ENCODE assay signal across 8 cellular contexts in genomic region chr12:32534698-32535097, GRCh38.
DNase-seq lines count a peak whose midpoint lies in the region; TF ChIP-seq lines count a peak whose summit lies in the region.

No MANE protein-coding gene starts in this region.

- H2AFZ ChIP-seq in SU-DHL-6 (ENCODE audit: low read depth, low read length, severe bottlenecking): no peak overlapping the region

- no peak for TF ChIP-seq EP300 in sigmoid colon (IDR thresholded peaks at IDR 0.05)

- no peak for TF ChIP-seq POLR2A in sigmoid colon (IDR thresholded peaks at IDR 0.05)

- no peaks in the 10 kb centered on the region for H3K9me2 ChIP-seq in SU-DHL-6 (replicated peaks; ENCODE audit: insufficient read depth, low read length)

- DNase-seq in left ventricle myocardium inferior (no peak), sigmoid colon (no peak), glomerular visceral epithelial cell (ENCODE audit: extremely low spot score) (no peak), RWPE1 (ENCODE audit: low spot score) (no peak), NCI-H2081 (lab: John Stamatoyannopoulos, UW) (no peak)
- DNase-seq in activated naive CD4-positive, alpha-beta T cell treated with anti-CD3 and anti-CD28 coated beads, Interleukin-2, amount 50 U/mL, for 16 hours: no peak

- TF ChIP-seq CTCF in SU-DHL-6 (IDR thresholded peaks at IDR 0.05; ENCODE audit: insufficient read depth, low read length, poor library complexity, severe bottlenecking) (no peak), left ventricle myocardium inferior (IDR thresholded peaks at IDR 0.05; ENCODE audit: borderline replicate concordance) (no peak), sigmoid colon (IDR thresholded peaks at IDR 0.05) (no peak), RWPE1 (conservative IDR thresholded peaks at IDR 0.05; ENCODE audit: low read depth) (no peak)

- no peaks in the 10 kb centered on the region for H4K20me1 ChIP-seq in BLaER1
- H4K20me1 ChIP-seq in SU-DHL-6 (ENCODE audit: low read depth, low read length): no peaks in the 10 kb centered on the region

- no peaks in the 10 kb centered on the region for H3K9me3 ChIP-seq in BLaER1
- H3K9me3 ChIP-seq in SU-DHL-6 (ENCODE audit: insufficient read depth, low read length): no peaks in the 10 kb centered on the region
- no peaks in the 10 kb centered on the region for H3K9me3 ChIP-seq in left ventricle myocardium inferior (replicated peaks)
- no peaks in the 10 kb centered on the region for H3K9me3 ChIP-seq in sigmoid colon

- POLR2A ChIA-PET in RWPE1 (lab: Yijun Ruan, JAX; ENCODE audit: low non-redundant PET): no interaction called here

- H3K4me3 ChIP-seq in BLaER1 (peak overlapping the region; percentile 46), SU-DHL-6 (ENCODE audit: insufficient read depth, low read length, poor library complexity, severe bottlenecking) (no peak overlapping the region), left ventricle myocardium inferior (peak overlapping the region; percentile 66), sigmoid colon (peak overlapping the region; percentile 18 to 42 (median 35))

- WGBS in sigmoid colon, 2 donors: 29 to 36% methylated on average over 1 of the region's 1 CpG

- no peaks in the 10 kb centered on the region for H3K79me2 ChIP-seq in SU-DHL-6 (ENCODE audit: insufficient read depth, low read length)

- H3K36me3 ChIP-seq in BLaER1 (no peaks in the 10 kb centered on the region), SU-DHL-6 (ENCODE audit: low read length) (no peaks in the 10 kb centered on the region), left ventricle myocardium inferior (no peaks in the 10 kb centered on the region), sigmoid colon (no peaks in the 10 kb centered on the region)

- H3K27me3 ChIP-seq in BLaER1: no peaks in the 10 kb centered on the region
- no peaks in the 10 kb centered on the region for H3K27me3 ChIP-seq in SU-DHL-6 (ENCODE audit: low read length)
- H3K27me3 ChIP-seq in left ventricle myocardium inferior (ENCODE audit: low read depth): no peaks in the 10 kb centered on the region
- H3K27me3 ChIP-seq in sigmoid colon: no peaks in the 10 kb centered on the region

- intact Hi-C loops in left ventricle myocardium inferior (cut with micrococcal nuclease): loop anchor here (10.0 kb wide), 1 partner anchor 80 kb away; no protein-coding TSS in a partner anchor
- intact Hi-C loops in sigmoid colon (cut with DNase I): no loop called here

- 0 out of 2 replicates have a peak, but pooled peaks cover 3% of the 10 kb centered on the region for H3F3A ChIP-seq in SU-DHL-6 (ENCODE audit: insufficient read depth)

- H3K4me2 ChIP-seq in BLaER1 (peak overlapping the region; percentile 62), SU-DHL-6 (ENCODE audit: low read depth, low read length, poor library complexity, severe bottlenecking) (peak overlapping the region; percentile 49)

- H3K9ac ChIP-seq in BLaER1 (no peak overlapping the region), SU-DHL-6 (ENCODE audit: low read length) (no peak overlapping the region; the same call in 1 of the 2 replicates)

- H3K27ac ChIP-seq in BLaER1: peak overlapping the region; percentile 40
- no peak overlapping the region for H3K27ac ChIP-seq in SU-DHL-6 (ENCODE audit: low read depth, low read length)
- peak overlapping the region; percentile 84 for H3K27ac ChIP-seq in left ventricle myocardium inferior (replicated peaks)
- H3K27ac ChIP-seq in sigmoid colon: peak overlapping the region; percentile 66 to 82 (median 70)
- H3K27ac ChIP-seq in RWPE1: no peak overlapping the region

- CTCF ChIA-PET in RWPE1 (lab: Yijun Ruan, JAX): no interaction called here

- H3K4me1 ChIP-seq in BLaER1 (peaks cover 40% of the 10 kb centered on the region), left ventricle myocardium inferior (peaks cover 71% of the 10 kb centered on the region), sigmoid colon (peaks cover 0 to 32% (median 18%) of the 10 kb centered on the region in 4 donors)

Comparison
In these comparisons a context has a peak if more than half of its experiments do, and no peak if none do; other contexts are left out.
1. H3K27ac ChIP-seq: peak in BLaER1 (single experiment), left ventricle myocardium inferior (single experiment) and sigmoid colon (4 of 4); none in SU-DHL-6 (single experiment) and RWPE1 (single experiment).